ENCODE assay signal across 22 cellular contexts in genomic region chr5:135315394-135315793, GRCh38.
"Had no signal": no experiment of that assay in that cellular context is flagged by ENCODE, and none has a peak within 500 bp of the region (broad histone marks: within the 10 kb centered on the region; RNA-seq: fewer than 3 reads in every experiment).

No MANE protein-coding gene starts in this region.

- H3K9me3 Mint-ChIP-seq: activated CD4-positive, alpha-beta T cell treated with anti-CD3 and anti-CD28 coated beads, Interleukin-2, amount 10 ng/mL, durations not matched to agents 24 days and 14 days; activated T-cell treated with anti-CD3 and anti-CD28 coated beads, Interleukin-2, amount 50 U/mL, for 24 hours; activated T-helper 17 cell treated with anti-CD3 and anti-CD28 coated beads, Interleukin-2, amount 50 U/mL, for 72 hours; effector memory CD8-positive, alpha-beta T cell; naive thymus-derived CD8-positive, alpha-beta T cell; stimulated activated naive CD8-positive, alpha-beta T cell treated with anti-CD3 and anti-CD28 coated beads, Interleukin-15, Interleukin-2, amounts not matched to agents 100 ng/mL and 50 ng/mL, for 24 hours had no signal

- DNase-seq: activated CD4-positive, alpha-beta T cell treated with anti-CD3 and anti-CD28 coated beads, Interleukin-2, amount 10 ng/mL, durations not matched to agents 24 days and 14 days; activated CD8-positive, alpha-beta memory T cell treated with anti-CD3 and anti-CD28 coated beads for 24 hours; activated CD8-positive, alpha-beta memory T cell treated with anti-CD3 and anti-CD28 coated beads, Interleukin-2, amount 50 U/mL, for 4 hours; activated naive CD4-positive, alpha-beta T cell; activated T-cell treated with anti-CD3 and anti-CD28 coated beads, Interleukin-2, amount 50 U/mL, for 24 hours; amniotic stem cell; colonic mucosa; effector memory CD8-positive, alpha-beta T cell; gastrocnemius medialis; hippocampal formation; kidney glomerular epithelial cell; left lung; naive thymus-derived CD8-positive, alpha-beta T cell; ovary; stimulated activated CD4-positive, alpha-beta T cell treated with anti-CD3 and anti-CD28 coated beads, Interleukin-12 subunit alpha, Interleukin-12 subunit beta, amount 100 ng/mL, for 4 hours; substantia nigra; T1000; thyroid gland had no signal

- ATAC-seq: activated T-helper 17 cell treated with anti-CD3 and anti-CD28 coated beads, Interleukin-2, amount 50 U/mL, for 72 hours; effector memory CD8-positive, alpha-beta T cell; gastrocnemius medialis; left lung; naive thymus-derived CD8-positive, alpha-beta T cell had no signal

- H3K27ac Mint-ChIP-seq: activated CD4-positive, alpha-beta T cell treated with anti-CD3 and anti-CD28 coated beads, Interleukin-2, amount 10 ng/mL, durations not matched to agents 24 days and 14 days; activated naive CD8-positive, alpha-beta T cell; activated T-cell treated with anti-CD3 and anti-CD28 coated beads, Interleukin-2, amount 50 U/mL, for 24 hours; activated T-helper 17 cell treated with anti-CD3 and anti-CD28 coated beads, Interleukin-2, amount 50 U/mL, for 72 hours; effector memory CD8-positive, alpha-beta T cell; mesothelial cell of epicardium; naive thymus-derived CD8-positive, alpha-beta T cell; stimulated activated naive CD8-positive, alpha-beta T cell treated with anti-CD3 and anti-CD28 coated beads, Interleukin-15, Interleukin-2, amounts not matched to agents 100 ng/mL and 50 ng/mL, for 24 hours had no signal

- H3K36me3 Mint-ChIP-seq: mesothelial cell of epicardium; naive thymus-derived CD8-positive, alpha-beta T cell had no signal

- H3K27me3 Mint-ChIP-seq: activated CD4-positive, alpha-beta T cell treated with anti-CD3 and anti-CD28 coated beads, Interleukin-2, amount 10 ng/mL, durations not matched to agents 24 days and 14 days; activated naive CD8-positive, alpha-beta T cell; activated T-cell treated with anti-CD3 and anti-CD28 coated beads, Interleukin-2, amount 50 U/mL, for 24 hours; activated T-helper 17 cell treated with anti-CD3 and anti-CD28 coated beads, Interleukin-2, amount 50 U/mL, for 72 hours; effector memory CD8-positive, alpha-beta T cell; stimulated activated naive CD8-positive, alpha-beta T cell treated with anti-CD3 and anti-CD28 coated beads, Interleukin-15, Interleukin-2, amounts not matched to agents 100 ng/mL and 50 ng/mL, for 24 hours had no signal

- H3K4me3 Mint-ChIP-seq: activated CD4-positive, alpha-beta T cell treated with anti-CD3 and anti-CD28 coated beads, Interleukin-2, amount 10 ng/mL, durations not matched to agents 24 days and 14 days; activated naive CD8-positive, alpha-beta T cell; activated T-cell treated with anti-CD3 and anti-CD28 coated beads, Interleukin-2, amount 50 U/mL, for 24 hours; activated T-helper 17 cell treated with anti-CD3 and anti-CD28 coated beads, Interleukin-2, amount 50 U/mL, for 72 hours; effector memory CD8-positive, alpha-beta T cell; mesothelial cell of epicardium; naive thymus-derived CD8-positive, alpha-beta T cell; stimulated activated naive CD8-positive, alpha-beta T cell treated with anti-CD3 and anti-CD28 coated beads, Interleukin-15, Interleukin-2, amounts not matched to agents 100 ng/mL and 50 ng/mL, for 24 hours had no signal
